In genomic region chr19:4662812-4663211, GRCh38 we compare ENCODE assay signal across 25 cellular contexts.
"Had no signal": no experiment of that assay in that cellular context is flagged by ENCODE, and none has a peak within 500 bp of the region (broad histone marks: within the 10 kb centered on the region; RNA-seq: fewer than 3 reads in every experiment).

No MANE protein-coding gene starts in this region.

- DNase-seq: activated B cell treated with CpG ODN at 0.5 μM for 24 hours; activated CD4-positive, alpha-beta memory T cell treated with anti-CD3 and anti-CD28 coated beads for 36 hours; activated CD4-positive, alpha-beta T cell treated with anti-CD3 and anti-CD28 coated beads for 36 hours; activated naive CD4-positive, alpha-beta T cell treated with Interleukin-2 at 50 U/mL for 16 hours; activated naive CD8-positive, alpha-beta T cell treated with anti-CD3 and anti-CD28 coated beads for 36 hours; activated T-cell treated with anti-CD3 and anti-CD28 coated beads, Interleukin-2, amount 50 U/mL, for 48 hours; adrenal gland; aorta; body of pancreas; cortex of kidney; foreskin melanocyte; heart right ventricle; kidney glomerular epithelial cell; left lung; lower lobe of right lung; mesendoderm; stimulated activated CD4-positive, alpha-beta T cell treated with anti-CD3 and anti-CD28 coated beads, Interleukin-15, amount 100 ng/mL, for 24 hours; stimulated activated CD4-positive, alpha-beta T cell treated with anti-CD3 and anti-CD28 coated beads, Interleukin-2, amount 100 ng/mL, for 24 hours; stimulated activated naive CD4-positive, alpha-beta T cell treated with Interleukin-2 at 50 U/mL for 16 hours; T-cell had no signal

- H3K36me3 Mint-ChIP-seq: natural killer cell treated with Interleukin-12 subunit alpha and Interleukin-12 subunit beta and Interleukin-15 and Interleukin-18, amount 100 ng/mL, for 72 hours had no signal

- H3K27ac ChIP-seq: adrenal gland, body of pancreas, esophagus muscularis mucosa, heart right ventricle, left lung, lower lobe of right lung, right atrium auricular region, tibial nerve had no signal

- H3K4me3 ChIP-seq: adrenal gland, body of pancreas, esophagus muscularis mucosa, heart right ventricle, left lung, lower lobe of right lung, right atrium auricular region, tibial nerve had no signal

- H3K27ac Mint-ChIP-seq: activated B cell treated with CpG ODN at 0.5 μM for 24 hours; activated CD4-positive, alpha-beta memory T cell treated with anti-CD3 and anti-CD28 coated beads for 36 hours; activated CD4-positive, alpha-beta T cell treated with anti-CD3 and anti-CD28 coated beads for 36 hours; activated naive CD8-positive, alpha-beta T cell treated with anti-CD3 and anti-CD28 coated beads for 36 hours; natural killer cell treated with Interleukin-12 subunit alpha and Interleukin-12 subunit beta and Interleukin-15 and Interleukin-18, amount 100 ng/mL, for 72 hours; T-cell; T-helper 2 cell treated with Interferon-gamma antibody and Interleukin-4, amounts not matched to agents 5 μg/mL and 100 μg/mL, for 36 hours had no signal

- H3K9me3 Mint-ChIP-seq: activated B cell treated with CpG ODN at 0.5 μM for 24 hours; activated CD4-positive, alpha-beta memory T cell treated with anti-CD3 and anti-CD28 coated beads for 36 hours; activated naive CD8-positive, alpha-beta T cell treated with anti-CD3 and anti-CD28 coated beads for 36 hours; natural killer cell treated with Interleukin-12 subunit alpha and Interleukin-12 subunit beta and Interleukin-15 and Interleukin-18, amount 100 ng/mL, for 72 hours; T-cell; T-helper 2 cell treated with Interferon-gamma antibody and Interleukin-4, amounts not matched to agents 5 μg/mL and 100 μg/mL, for 36 hours had no signal

- H3K27me3 ChIP-seq: adrenal gland, body of pancreas, esophagus muscularis mucosa, heart right ventricle, left lung, right atrium auricular region, tibial nerve had no signal

- ATAC-seq: activated CD4-positive, alpha-beta T cell treated with anti-CD3 and anti-CD28 coated beads for 36 hours; body of pancreas; heart right ventricle; left lung; lower lobe of right lung; natural killer cell treated with Interleukin-12 subunit alpha and Interleukin-12 subunit beta and Interleukin-15 and Interleukin-18, amount 100 ng/mL, for 72 hours; T-cell had no signal

- H3K27me3 Mint-ChIP-seq: activated B cell treated with CpG ODN at 0.5 μM for 24 hours; activated CD4-positive, alpha-beta memory T cell treated with anti-CD3 and anti-CD28 coated beads for 36 hours; activated CD4-positive, alpha-beta T cell treated with anti-CD3 and anti-CD28 coated beads for 36 hours; activated naive CD8-positive, alpha-beta T cell treated with anti-CD3 and anti-CD28 coated beads for 36 hours; natural killer cell treated with Interleukin-12 subunit alpha and Interleukin-12 subunit beta and Interleukin-15 and Interleukin-18, amount 100 ng/mL, for 72 hours; T-cell had no signal

- H3K4me1 ChIP-seq: adrenal gland, body of pancreas, right atrium auricular region had no signal

- H3K4me3 Mint-ChIP-seq: activated B cell treated with CpG ODN at 0.5 μM for 24 hours; activated CD4-positive, alpha-beta memory T cell treated with anti-CD3 and anti-CD28 coated beads for 36 hours; activated CD4-positive, alpha-beta T cell treated with anti-CD3 and anti-CD28 coated beads for 36 hours; activated naive CD8-positive, alpha-beta T cell treated with anti-CD3 and anti-CD28 coated beads for 36 hours; natural killer cell treated with Interleukin-12 subunit alpha and Interleukin-12 subunit beta and Interleukin-15 and Interleukin-18, amount 100 ng/mL, for 72 hours; T-cell; T-helper 2 cell treated with Interferon-gamma antibody and Interleukin-4, amounts not matched to agents 5 μg/mL and 100 μg/mL, for 36 hours had no signal

- H3K9me3 ChIP-seq: adrenal gland, body of pancreas, left lung, lower lobe of right lung had no signal

- H3K4me1 Mint-ChIP-seq: activated CD4-positive, alpha-beta T cell treated with anti-CD3 and anti-CD28 coated beads for 36 hours; activated naive CD8-positive, alpha-beta T cell treated with anti-CD3 and anti-CD28 coated beads for 36 hours had no signal
